ENCODE assay signal across 8 cellular contexts in genomic region chr2:95207111-95207961, GRCh38. TPM values are rescaled to one million over a fixed set of nuclear protein-coding genes. Genes with fewer than 3 reads are reported as not detected.
DNase-seq lines count a peak whose midpoint lies in the region; ATAC-seq lines count a peak whose summit lies in the region.

Gene ZNF892, plus strand, starts transcription at chr2:95207521. Its CDS starts 295 bp downstream, at chr2:95207816.

- H3K4me1 ChIP-seq in endocrine pancreas (ENCODE audit: control insufficient read depth, insufficient read depth, low read length), result no peaks in the 10 kb centered on the region

- peaks cover 12% of the 10 kb centered on the region for H3K4me1 Mint-ChIP-seq in activated CD8-positive, alpha-beta memory T cell treated with anti-CD3 and anti-CD28 coated beads, Interleukin-2, amount 10 ng/mL, durations not matched to agents 7 days and 5 days

- peaks cover 18% of the 10 kb centered on the region for H3K36me3 ChIP-seq in endocrine pancreas (ENCODE audit: control insufficient read depth, insufficient read depth, low read length)

- peak; percentile 98 for ATAC-seq in GM19397 (IDR thresholded peaks at IDR 0.05; ENCODE audit: unreplicated experiment)
- ATAC-seq in HG03565 (IDR thresholded peaks at IDR 0.05; ENCODE audit: unreplicated experiment), result peak; percentile 95
- ATAC-seq in activated CD8-positive, alpha-beta memory T cell treated with anti-CD3 and anti-CD28 coated beads, Interleukin-2, amount 10 ng/mL, durations not matched to agents 7 days and 5 days, result peak; percentile 98

- peaks cover 42% of the 10 kb centered on the region for H3K36me3 Mint-ChIP-seq in activated CD8-positive, alpha-beta memory T cell treated with anti-CD3 and anti-CD28 coated beads, Interleukin-2, amount 10 ng/mL, durations not matched to agents 7 days and 5 days

- no peaks in the 10 kb centered on the region for H3K27me3 Mint-ChIP-seq in activated CD8-positive, alpha-beta memory T cell treated with anti-CD3 and anti-CD28 coated beads, Interleukin-2, amount 10 ng/mL, durations not matched to agents 7 days and 5 days

- no peaks in the 10 kb centered on the region for H3K27me3 ChIP-seq in endocrine pancreas (ENCODE audit: control insufficient read depth, insufficient read depth, low read length)

- peaks cover 10% of the 10 kb centered on the region for H3K9me3 ChIP-seq in endocrine pancreas (ENCODE audit: control insufficient read depth, low read length)

- CTCF ChIA-PET in activated CD8-positive, alpha-beta memory T cell treated with anti-CD3 and anti-CD28 coated beads, Interleukin-2, amount 10 ng/mL, durations not matched to agents 7 days and 5 days (lab: Charles Lee), result interaction anchor here (0.7 kb wide), 1 partner anchor 25 kb away, joined by 3 read pairs; no protein-coding TSS in a partner anchor

- peak within 1 kb of the TSS; percentile 73 for H3K27ac Mint-ChIP-seq in activated CD8-positive, alpha-beta memory T cell treated with anti-CD3 and anti-CD28 coated beads, Interleukin-2, amount 10 ng/mL, durations not matched to agents 7 days and 5 days

- H3K4me3 ChIP-seq in endocrine pancreas (ENCODE audit: control insufficient read depth, insufficient read depth, low read length), result peak within 1 kb of the TSS; percentile 42

- H3K9me3 Mint-ChIP-seq in activated CD8-positive, alpha-beta memory T cell treated with anti-CD3 and anti-CD28 coated beads, Interleukin-2, amount 10 ng/mL, durations not matched to agents 7 days and 5 days (ENCODE audit: low read depth), result peaks cover 15% of the 10 kb centered on the region

- H3K9ac ChIP-seq in endocrine pancreas (ENCODE audit: control insufficient read depth, insufficient read depth, low read length), result peak within 1 kb of the TSS; percentile 63

- DNase-seq in CMK (ENCODE audit: low read depth) (peak; percentile 54), NCI-H82 treated with DMSO at 0.1 percent for 48 hours (lab: John Stamatoyannopoulos, UW; ENCODE audit: unreplicated experiment) (peak; percentile 84), mesenteric fat pad (ENCODE audit: low spot score) (peak; percentile 96)
- DNase-seq in activated CD8-positive, alpha-beta memory T cell treated with anti-CD3 and anti-CD28 coated beads, Interleukin-2, amount 10 ng/mL, durations not matched to agents 7 days and 5 days, result peak; percentile 86
- DNase-seq in stimulated activated CD8-positive, alpha-beta memory T cell treated with anti-CD3 and anti-CD28 coated beads, Interleukin-15, amount 100 ng/mL, for 1 hour (ENCODE audit: low read depth), result peak; percentile 50

- peak within 1 kb of the TSS; percentile 84 for H3K4me3 Mint-ChIP-seq in activated CD8-positive, alpha-beta memory T cell treated with anti-CD3 and anti-CD28 coated beads, Interleukin-2, amount 10 ng/mL, durations not matched to agents 7 days and 5 days

RNA-seq across cellular contexts. Expression of gene ZNF892, which starts in this region (rescaled TPM):
- total RNA-seq in activated CD8-positive, alpha-beta memory T cell treated with anti-CD3 and anti-CD28 coated beads, Interleukin-2, amount 10 ng/mL, durations not matched to agents 7 days and 5 days, result 1 to 10 TPM; 3.5 to 3.9 TPM
- total RNA-seq in mesenteric fat pad, result 3.6 TPM

Comparison
In these comparisons a context has a peak if more than half of its experiments do, and no peak if none do; other contexts are left out.
1. Peak in every context shown above with its lines: DNase-seq, ATAC-seq and H3K4me3 ChIP-seq.